Comparison of ENCODE assay signal across 15 cellular contexts in genomic region chr2:229152784-229153183, GRCh38.
DNase-seq lines count a peak whose midpoint lies in the region; ATAC-seq and TF ChIP-seq lines count a peak whose summit lies in the region.
"Had no signal": no experiment of that assay in that cellular context is flagged by ENCODE, and none has a peak within 500 bp of the region (broad histone marks: within the 10 kb centered on the region; RNA-seq: fewer than 3 reads in every experiment).

No MANE protein-coding gene starts in this region.

- H3K36me3 ChIP-seq in Caco-2 (ENCODE audit: control insufficient read depth, insufficient read depth, low read length) = no peaks in the 10 kb centered on the region
- no peaks in the 10 kb centered on the region for H3K36me3 ChIP-seq in colonic mucosa
- no peaks in the 10 kb centered on the region for H3K36me3 ChIP-seq in mucosa of rectum (ENCODE audit: control insufficient read depth in 2 of 2, insufficient read depth in 2 of 2, low read length in 2 of 2)
- no peaks in the 10 kb centered on the region for H3K36me3 ChIP-seq in gastrocnemius medialis
- H3K36me3 ChIP-seq in naive thymus-derived CD4-positive, alpha-beta T cell (ENCODE audit: control insufficient read depth in 2 of 3, insufficient read depth in 3 of 3, low read length in 3 of 3) = no peaks in the 10 kb centered on the region
- H3K36me3 ChIP-seq: BLaER1 treated with 17β-estradiol and CSF1 and Interleukin-3, amounts not matched to agents 10 nM and 100 nM; HAP-1 had no signal

- no peak overlapping the region for H3K4me3 ChIP-seq in Caco-2 (ENCODE audit: low read depth, low read length)
- no peak overlapping the region for H3K4me3 ChIP-seq in colonic mucosa
- no peak overlapping the region for H3K4me3 ChIP-seq in mucosa of rectum (ENCODE audit: low read length in 2 of 2)
- no peak overlapping the region for H3K4me3 ChIP-seq in gastrocnemius medialis
- H3K4me3 ChIP-seq in naive thymus-derived CD4-positive, alpha-beta T cell (ENCODE audit: low read length) = no peak overlapping the region
- H3K4me3 ChIP-seq: BLaER1 treated with 17β-estradiol and CSF1 and Interleukin-3, amounts not matched to agents 10 nM and 100 nM; GM23248; HAP-1 had no signal

- in situ Hi-C loops in gastrocnemius medialis (cut with MboI; ENCODE audit: low sequenced_read_pairs in 4 of 4) = no loop called here

- H3K4me1 ChIP-seq in Caco-2 (0 out of 2 replicates have a peak, but pooled peaks cover 3% of the 10 kb centered on the region), colonic mucosa (no peaks in the 10 kb centered on the region), mucosa of rectum (ENCODE audit: control insufficient read depth in 2 of 2, insufficient read depth in 2 of 2, low read length in 2 of 2) (peaks cover 14 to 38% of the 10 kb centered on the region in 2 donors), gastrocnemius medialis (no peaks in the 10 kb centered on the region)
- no peaks in the 10 kb centered on the region for H3K4me1 ChIP-seq in naive thymus-derived CD4-positive, alpha-beta T cell (ENCODE audit: control insufficient read depth in 2 of 2, insufficient read depth in 2 of 2, low read length in 2 of 2)
- H3K4me1 ChIP-seq: BLaER1 treated with 17β-estradiol and CSF1 and Interleukin-3, amounts not matched to agents 10 nM and 100 nM; HAP-1 had no signal

- H3K27me3 ChIP-seq in Caco-2 (replicated peaks; ENCODE audit: control insufficient read depth, insufficient read depth, low read length) (no peaks in the 10 kb centered on the region), colonic mucosa (no peaks in the 10 kb centered on the region), mucosa of rectum (ENCODE audit: control insufficient read depth in 2 of 2, insufficient read depth in 2 of 2, low read length in 2 of 2) (no peaks in the 10 kb centered on the region), gastrocnemius medialis (no peaks in the 10 kb centered on the region)
- no peaks in the 10 kb centered on the region for H3K27me3 ChIP-seq in naive thymus-derived CD4-positive, alpha-beta T cell (ENCODE audit: control insufficient read depth in 2 of 2, insufficient read depth in 2 of 2, low read length in 2 of 2)
- H3K27me3 ChIP-seq: BLaER1 treated with 17β-estradiol and CSF1 and Interleukin-3, amounts not matched to agents 10 nM and 100 nM had no signal

- H3K4me1 Mint-ChIP-seq in Caco-2 (ENCODE audit: low read depth, unreplicated experiment) = peaks cover 19% of the 10 kb centered on the region
- no peaks in the 10 kb centered on the region for H3K4me1 Mint-ChIP-seq in naive thymus-derived CD4-positive, alpha-beta T cell
- H3K4me1 Mint-ChIP-seq: B cell had no signal

- CTCF ChIA-PET in Caco-2 (lab: Charles Lee) = no interaction called here
- CTCF ChIA-PET in naive thymus-derived CD4-positive, alpha-beta T cell (lab: Charles Lee) = no interaction called here

- no peaks in the 10 kb centered on the region for H3K9me3 Mint-ChIP-seq in Caco-2 (ENCODE audit: unreplicated experiment)
- H3K9me3 Mint-ChIP-seq in naive thymus-derived CD4-positive, alpha-beta T cell = peaks cover 0 to 13% (median 3%) of the 10 kb centered on the region in 11 donors

- TF ChIP-seq POLR2A in gastrocnemius medialis (IDR thresholded peaks at IDR 0.05) = no peak

- H3K27ac Mint-ChIP-seq in Caco-2 (ENCODE audit: unreplicated experiment) = peak overlapping the region; percentile 45
- H3K27ac Mint-ChIP-seq in naive thymus-derived CD4-positive, alpha-beta T cell = no peak overlapping the region
- H3K27ac Mint-ChIP-seq: B cell; CD8-positive, alpha-beta T cell had no signal

- intact Hi-C loops in Caco-2 (cut with micrococcal nuclease; ENCODE audit: unreplicated experiment) (no loop called here), colonic mucosa (cut with DNase I) (no loop called here), gastrocnemius medialis (cut with DNase I; ENCODE audit: low total_unique reads) (no loop called here)
- intact Hi-C loops in naive thymus-derived CD4-positive, alpha-beta T cell (cut with micrococcal nuclease) = no loop called here

- peak overlapping the region; percentile 58 for H3K27ac ChIP-seq in colonic mucosa
- peak overlapping the region; percentile 45 to 69 for H3K27ac ChIP-seq in mucosa of rectum (ENCODE audit: low read depth in 2 of 2, low read length in 2 of 2)
- H3K27ac ChIP-seq in gastrocnemius medialis = no peak overlapping the region
- H3K27ac ChIP-seq in naive thymus-derived CD4-positive, alpha-beta T cell (ENCODE audit: low read depth, low read length) = no peak overlapping the region
- H3K27ac ChIP-seq: BLaER1 treated with 17β-estradiol and CSF1 and Interleukin-3, amounts not matched to agents 10 nM and 100 nM; GM23248 had no signal

- H3K36me3 Mint-ChIP-seq in Caco-2 (ENCODE audit: insufficient read depth, unreplicated experiment) = peaks cover 7% of the 10 kb centered on the region
- H3K36me3 Mint-ChIP-seq in naive thymus-derived CD4-positive, alpha-beta T cell = peaks cover 0 to 3% (median 0%) of the 10 kb centered on the region in 5 donors
- H3K36me3 Mint-ChIP-seq: CD8-positive, alpha-beta T cell had no signal

- H3K9ac ChIP-seq in colonic mucosa (ENCODE audit: low read depth in 2 of 2, low read length in 2 of 2) (peak overlapping the region in 1 of 2 donors; percentile 41), mucosa of rectum (ENCODE audit: low read depth in 1 of 2, low read length in 2 of 2) (no peak overlapping the region)
- H3K9ac ChIP-seq: BLaER1 treated with 17β-estradiol and CSF1 and Interleukin-3, amounts not matched to agents 10 nM and 100 nM; GM23248 had no signal

- TF ChIP-seq CTCF in Caco-2 (IDR thresholded peaks at IDR 0.05; ENCODE audit: insufficient read depth in 1 of 2, low read depth in 1 of 2, low read length in 1 of 2, severe bottlenecking in 1 of 2, unreplicated experiment in 1 of 2) (no peak), colonic mucosa (IDR thresholded peaks at IDR 0.05) (no peak), gastrocnemius medialis (IDR thresholded peaks at IDR 0.05 in 4 of 5, conservative IDR thresholded peaks at IDR 0.05 in 1 of 5) (no peak)

- no peaks in the 10 kb centered on the region for H3K27me3 Mint-ChIP-seq in Caco-2 (ENCODE audit: insufficient read depth, unreplicated experiment)
- H3K27me3 Mint-ChIP-seq in naive thymus-derived CD4-positive, alpha-beta T cell = peaks cover 0 to 4% (median 0%) of the 10 kb centered on the region in 5 donors
- H3K27me3 Mint-ChIP-seq: B cell had no signal

- H3K9me3 ChIP-seq in Caco-2 = no peaks in the 10 kb centered on the region
- no peaks in the 10 kb centered on the region for H3K9me3 ChIP-seq in colonic mucosa
- no peaks in the 10 kb centered on the region for H3K9me3 ChIP-seq in mucosa of rectum (ENCODE audit: control insufficient read depth in 2 of 2, low read length in 2 of 2)
- H3K9me3 ChIP-seq in gastrocnemius medialis = no peaks in the 10 kb centered on the region
- H3K9me3 ChIP-seq in naive thymus-derived CD4-positive, alpha-beta T cell (ENCODE audit: control insufficient read depth in 2 of 3, low read length in 3 of 3) = no peaks in the 10 kb centered on the region
- H3K9me3 ChIP-seq: BLaER1 treated with 17β-estradiol and CSF1 and Interleukin-3, amounts not matched to agents 10 nM and 100 nM; HAP-1 had no signal

- DNase-seq in Caco-2 (no peak), colonic mucosa (no peak), gastrocnemius medialis (no peak), amniotic stem cell (lab: John Stamatoyannopoulos, UW) (no peak)
- DNase-seq in naive thymus-derived CD4-positive, alpha-beta T cell = no peak
- DNase-seq: 8988T; CD8-positive, alpha-beta T cell; DMS 273 treated with DMSO at 0.1 percent for 48 hours; DMS53; GM23248 had no signal

- POLR2A ChIA-PET in Caco-2 (lab: Charles Lee) = no interaction called here
- POLR2A ChIA-PET in naive thymus-derived CD4-positive, alpha-beta T cell (lab: Charles Lee) = no interaction called here

- BruUV-seq in Caco-2 (replicated peaks; lab: Mats Ljungman, UMichigan) = no TSS peak

- ATAC-seq in gastrocnemius medialis = no peak
- no peak for ATAC-seq in naive thymus-derived CD4-positive, alpha-beta T cell
- no peak for ATAC-seq in GM21390 (IDR thresholded peaks at IDR 0.05; ENCODE audit: unreplicated experiment)
- ATAC-seq: CD8-positive, alpha-beta T cell had no signal

- no peak overlapping the region for H3K4me3 Mint-ChIP-seq in Caco-2 (ENCODE audit: unreplicated experiment)
- H3K4me3 Mint-ChIP-seq in naive thymus-derived CD4-positive, alpha-beta T cell = no peak overlapping the region
- H3K4me3 Mint-ChIP-seq: B cell; CD8-positive, alpha-beta T cell had no signal

Comparison
In these comparisons a context has a peak if more than half of its experiments do, and no peak if none do; other contexts are left out.
1. H3K27ac ChIP-seq: peak in colonic mucosa (single experiment) and mucosa of rectum (2 of 2); none in gastrocnemius medialis (0 of 4) and naive thymus-derived CD4-positive, alpha-beta T cell (single experiment).